Comparison of ENCODE assay signal across 27 cellular contexts in the genomic region with DNA sequence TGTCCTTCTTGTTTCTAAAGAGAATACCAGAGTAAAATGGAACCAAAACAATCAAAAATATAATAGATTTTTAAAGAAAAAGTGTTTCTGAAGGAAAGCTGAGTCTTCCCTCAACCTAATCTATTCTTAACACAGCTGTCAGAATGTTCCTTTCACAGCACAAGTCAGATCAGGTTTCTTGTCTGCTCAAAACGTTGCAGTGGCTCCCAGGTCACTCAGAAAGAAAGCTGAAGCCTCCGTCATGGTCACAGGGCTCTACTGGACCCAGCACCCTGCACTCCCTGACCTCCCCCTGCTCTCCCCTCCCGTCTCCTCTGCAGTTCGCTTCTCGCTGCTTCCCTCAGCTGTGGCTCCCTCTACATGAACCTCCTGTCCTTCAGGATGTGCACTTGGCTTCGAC.
"Had no signal": no experiment of that assay in that cellular context is flagged by ENCODE, and none has a peak within 500 bp of the region (broad histone marks: within the 10 kb centered on the region; RNA-seq: fewer than 3 reads in every experiment).

No MANE protein-coding gene starts in this region.

- H3K27me3 ChIP-seq: testis, thyroid gland, transverse colon, upper lobe of left lung, vagina had no signal

- FAIRE-seq: islet of Langerhans, kidney had no signal

- H3K27ac ChIP-seq: left ventricle myocardium inferior, skin epidermis, stomach, testis, thyroid gland, transverse colon, upper lobe of left lung, vagina had no signal

- DNase-seq: hypothalamus; immature natural killer cell; kidney; left colon; left ventricle myocardium inferior; mesendoderm; naive B cell; natural killer cell; nucleus accumbens; retina; right cardiac atrium; stimulated activated CD4-positive, alpha-beta T cell treated with anti-CD3 and anti-CD28 coated beads, Interleukin-12 subunit alpha, Interleukin-12 subunit beta, amount 100 ng/mL, for 4 hours; stimulated activated CD4-positive, alpha-beta T cell treated with anti-CD3 and anti-CD28 coated beads, Interleukin-15, amount 100 ng/mL, for 24 hours; stimulated activated CD4-positive, alpha-beta T cell treated with anti-CD3 and anti-CD28 coated beads, Interleukin-2, amount 100 ng/mL, for 24 hours; stimulated activated CD4-positive, alpha-beta T cell treated with anti-CD3 and anti-CD28 coated beads, Interleukin-4, amount 100 ng/mL, for 1 hour; stimulated activated naive B cell treated with anti-CD40 and anti-IgM and Interleukin-4, amounts not matched to agents 10 μg/mL and 1 μg/mL and 100 μg/mL, for 72 hours; stimulated activated naive CD8-positive, alpha-beta T cell treated with anti-CD3 and anti-CD28 coated beads, Interleukin-15, Interleukin-2, amounts not matched to agents 100 U/mL and 50 U/mL, for 24 hours; stomach; testis; thyroid gland; transverse colon; upper lobe of left lung had no signal

- H3K9me3 ChIP-seq: left ventricle myocardium inferior, stomach, testis, thyroid gland, transverse colon, upper lobe of left lung, vagina had no signal

- H3K4me1 ChIP-seq: left ventricle myocardium inferior, stomach, testis, thyroid gland, upper lobe of left lung, vagina had no signal

- H3K4me3 ChIP-seq: left ventricle myocardium inferior, lung, skin epidermis, stomach, testis, thyroid gland, transverse colon, upper lobe of left lung, vagina had no signal

- ATAC-seq: left colon; natural killer cell; right cardiac atrium; sciatic nerve; stimulated activated naive B cell treated with anti-CD40 and anti-IgM and Interleukin-4, amounts not matched to agents 10 μg/mL and 1 μg/mL and 100 μg/mL, for 72 hours; stimulated activated naive CD8-positive, alpha-beta T cell treated with anti-CD3 and anti-CD28 coated beads, Interleukin-15, Interleukin-2, amounts not matched to agents 100 U/mL and 50 U/mL, for 24 hours had no signal

- H3K36me3 ChIP-seq: left ventricle myocardium inferior, stomach, thyroid gland, transverse colon, upper lobe of left lung, vagina had no signal
